ENCODE assay signal across 1 cellular context in genomic region chr4:169102011-169102410, GRCh38.
TF ChIP-seq lines count a peak whose summit lies in the region.

No MANE protein-coding gene starts in this region.

TF ChIP-seq in IMR-90, 13 proteins besides CTCF, POLR2A, EP300 and RAD21 (continued from another document):
- TF ChIP-seq USF2 (IDR thresholded peaks at IDR 0.05; ENCODE audit: low read depth, low read length) (no peak), MAZ (IDR thresholded peaks at IDR 0.05; ENCODE audit: borderline replicate concordance, low read depth, low read length) (no peak), RFX5 (IDR thresholded peaks at IDR 0.05; ENCODE audit: low read depth, low read length) (no peak), CEBPB (IDR thresholded peaks at IDR 0.05; ENCODE audit: low read depth, low read length) (no peak), SMC3 (IDR thresholded peaks at IDR 0.05; ENCODE audit: low read depth, low read length) (no peak), MAFK (IDR thresholded peaks at IDR 0.05; ENCODE audit: low read depth, low read length) (no peak), BHLHE40 (IDR thresholded peaks at IDR 0.05; ENCODE audit: low read depth, low read length) (no peak), FOS (IDR thresholded peaks at IDR 0.05; ENCODE audit: low read depth, low read length) (no peak)
